ENCODE assay signal across 22 cellular contexts in genomic region chr4:186536285-186536684, GRCh38. TPM values are rescaled to one million over a fixed set of nuclear protein-coding genes. Genes with fewer than 3 reads are reported as not detected.
DNase-seq lines count a peak whose midpoint lies in the region; FAIRE-seq and TF ChIP-seq lines count a peak whose summit lies in the region.
"Had no signal": no experiment of that assay in that cellular context is flagged by ENCODE, and none has a peak within 500 bp of the region (broad histone marks: within the 10 kb centered on the region; RNA-seq: fewer than 3 reads in every experiment).

No MANE protein-coding gene starts in this region.

- H4K8ac ChIP-seq in H1 (ENCODE audit: extremely low read depth, insufficient read depth, low read length) = no peak overlapping the region

- H3K36me3 ChIP-seq in H7 (replicated peaks; ENCODE audit: control insufficient read depth, insufficient read depth, low read length) = no peaks in the 10 kb centered on the region
- H3K36me3 ChIP-seq in H1 (ENCODE audit: control insufficient read depth in 2 of 4, insufficient read depth in 4 of 4, low read length in 3 of 4) = no peaks in the 10 kb centered on the region
- H3K36me3 ChIP-seq in neural progenitor cell = no peaks in the 10 kb centered on the region
- H3K36me3 ChIP-seq in right atrium auricular region = no peaks in the 10 kb centered on the region
- H3K36me3 ChIP-seq: SJCRH30 had no signal

- H3K36me3 Mint-ChIP-seq in neural progenitor cell = no peaks in the 10 kb centered on the region

- H3F3A ChIP-seq in neural progenitor cell (ENCODE audit: low read depth) = no peaks in the 10 kb centered on the region

- H3K4me3 ChIP-seq in H7 (ENCODE audit: insufficient read depth, low read depth, low read length) (no peak overlapping the region), NB4 (ENCODE audit: low read depth, low read length) (no peak overlapping the region), H1 (ENCODE audit: extremely low read depth in 1 of 4, insufficient read depth in 2 of 4, low read depth in 3 of 4, low read length in 4 of 4) (no peak overlapping the region), neural progenitor cell (no peak overlapping the region), right atrium auricular region (no peak overlapping the region)
- H3K4me3 ChIP-seq: SJCRH30 had no signal

- H2BK12ac ChIP-seq in H1 (ENCODE audit: low read depth, low read length) = no peak overlapping the region

- H3K4me3 Mint-ChIP-seq in neural progenitor cell = no peak overlapping the region
- H3K4me3 Mint-ChIP-seq: T-helper 1 cell treated with Interleukin-12 subunit alpha and Interleukin-12 subunit beta and Interleukin-4 antibody, amounts not matched to agents 30 μg/mL and 1 μg/mL, for 36 hours had no signal

- no peak for TF ChIP-seq CTCF in NB4 (IDR thresholded peaks at IDR 0.05; ENCODE audit: low read depth, low read length)
- peak; percentile 65 to 92 (median 74) for TF ChIP-seq CTCF in H1 (IDR thresholded peaks at IDR 0.05; ENCODE audit: control extremely low read depth in 1 of 3, insufficient read depth in 1 of 3, low read depth in 1 of 3, low read length in 3 of 3)
- TF ChIP-seq CTCF in neural progenitor cell (IDR thresholded peaks at IDR 0.05) = peak; percentile 30
- no peak for TF ChIP-seq CTCF in right atrium auricular region (IDR thresholded peaks at IDR 0.05)

- no peak overlapping the region for H3K14ac ChIP-seq in H1 (ENCODE audit: insufficient read length)

- H4K5ac ChIP-seq in H1 (ENCODE audit: insufficient read length, low read depth, low read length) = no peak overlapping the region

- H4K20me1 ChIP-seq in H1 (replicated peaks in 1 of 2; ENCODE audit: control insufficient read depth in 1 of 2, insufficient read depth in 2 of 2, low read length in 2 of 2) (no peaks in the 10 kb centered on the region), neural progenitor cell (ENCODE audit: low read depth) (no peaks in the 10 kb centered on the region)

- H3K9ac ChIP-seq in H1 (replicated peaks in 1 of 4; ENCODE audit: extremely low read depth in 1 of 4, low read depth in 3 of 4, low read length in 3 of 4) (no peak overlapping the region), neural progenitor cell (no peak overlapping the region)
- H3K9ac ChIP-seq: KMS-11 had no signal

- WGBS in H1 (ENCODE audit: extremely low coverage in 1 of 2, insufficient coverage in 1 of 2, insufficient read length in 1 of 2, insufficient replicate concordance in 2 of 2, low coverage in 1 of 2, low lambda C conversion rate in 2 of 2, missing lambda C conversion rate in 1 of 2), 2 experiments = 72% methylated on average over 10 of the region's 10 CpGs; no CpG with 5 or more reads in 1 of the 2 experiments

- no peak overlapping the region for H2AFZ ChIP-seq in H1 (ENCODE audit: low read length)
- H2AFZ ChIP-seq in neural progenitor cell (replicated peaks) = no peak overlapping the region

- H2BK20ac ChIP-seq in H1 (ENCODE audit: low read length) = no peak overlapping the region

- H3K79me1 ChIP-seq in H1 (ENCODE audit: low read depth, low read length) = no peaks in the 10 kb centered on the region

- TF ChIP-seq POLR2A in NB4 (IDR thresholded peaks at IDR 0.05; ENCODE audit: extremely low read depth, insufficient read length) = no peak
- TF ChIP-seq POLR2A in H1 (IDR thresholded peaks at IDR 0.05; ENCODE audit: control extremely low read depth in 1 of 2, low read depth in 2 of 2, low read length in 2 of 2) = no peak

- H3K4me1 ChIP-seq in H1 (replicated peaks in 1 of 4; ENCODE audit: control insufficient read depth in 3 of 4, insufficient read depth in 4 of 4, low read length in 3 of 4) (no peaks in the 10 kb centered on the region), neural progenitor cell (no peaks in the 10 kb centered on the region), right atrium auricular region (no peaks in the 10 kb centered on the region)
- H3K4me1 ChIP-seq: SJCRH30 had no signal

- H3K56ac ChIP-seq in H1 (replicated peaks; ENCODE audit: insufficient read length, low read depth, low read length) = no peak overlapping the region

- no peak overlapping the region for H3K27ac Mint-ChIP-seq in neural progenitor cell
- H3K27ac Mint-ChIP-seq: T-helper 1 cell treated with Interleukin-12 subunit alpha and Interleukin-12 subunit beta and Interleukin-4 antibody, amounts not matched to agents 30 μg/mL and 1 μg/mL, for 36 hours had no signal

- no peak overlapping the region for H2BK120ac ChIP-seq in H1 (replicated peaks; ENCODE audit: low read depth, low read length)

- H3K23me2 ChIP-seq in H1 (ENCODE audit: low read depth, low read length) = no peaks in the 10 kb centered on the region

- H2BK5ac ChIP-seq in H1 (ENCODE audit: low read depth, low read length) = no peak overlapping the region

- peak; percentile 42 to 61; a peak in 3 of 4 replicates for TF ChIP-seq RAD21 in H1 (IDR thresholded peaks at IDR 0.05 in 1 of 2, conservative IDR thresholded peaks at IDR 0.05 in 1 of 2; ENCODE audit: low read depth in 2 of 2, low read length in 2 of 2)

- CTCF ChIA-PET in H1 (lab: Charles Lee; ENCODE audit: partially characterized antibody) = interaction anchor here (0.9 to 3.9 kb wide), 13 partner anchors 9 to 240 kb away, joined by 3 to 10 read pairs (median 3); no protein-coding TSS in a partner anchor

- DNase-seq in H7 = peak; percentile 71
- DNase-seq in NB4 (ENCODE audit: low read depth) = peak; percentile 10
- DNase-seq in H1 (ENCODE audit: low read depth in 1 of 2, low spot score in 2 of 2) = no peak
- peak; percentile 18 for DNase-seq in neural progenitor cell (ENCODE audit: low spot score)
- no peak for DNase-seq in HUDEP-2 (lab: John Stamatoyannopoulos, UW; ENCODE audit: unreplicated experiment in 76 of 76)
- no peak for DNase-seq in right atrium auricular region (ENCODE audit: low spot score)
- DNase-seq in NCI-H2081 treated with DMSO at 0.1 percent for 48 hours (lab: John Stamatoyannopoulos, UW) = no peak
- DNase-seq: ACHN; COR-L47; DMS 273 treated with DMSO at 0.1 percent for 48 hours; DND-41; NCI-H1436; NCI-H1930; NCI-H2171 treated with DMSO at 0.1 percent for 48 hours; NCI-H446; NCI-H526 treated with DMSO at 0.1 percent for 48 hours; NK-92 treated with Interleukin-12 subunit alpha and Interleukin-12 subunit beta, amount 100 ng/mL, for 24 hours; SJCRH30 had no signal

- no peak for TF ChIP-seq EP300 in H1 (IDR thresholded peaks at IDR 0.05; ENCODE audit: borderline replicate concordance in 1 of 2, low read depth in 2 of 2, low read length in 2 of 2)

- H2AK5ac ChIP-seq in H1 (ENCODE audit: low read depth, low read length) = no peak overlapping the region

- POLR2A ChIA-PET in H1 (lab: Charles Lee; ENCODE audit: partially characterized antibody) = no interaction called here

- no peaks in the 10 kb centered on the region for H3K79me2 ChIP-seq in H1 (ENCODE audit: control insufficient read depth in 1 of 2, insufficient read depth in 2 of 2, low read length in 2 of 2)
- H3K79me2 ChIP-seq in neural progenitor cell (ENCODE audit: low read depth) = no peaks in the 10 kb centered on the region

- H3K27me3 Mint-ChIP-seq in neural progenitor cell (ENCODE audit: insufficient read depth, low read depth) = peaks cover 5% of the 10 kb centered on the region

- H3K9me3 Mint-ChIP-seq in neural progenitor cell = no peaks in the 10 kb centered on the region

- H3K27me3 ChIP-seq in H7 (ENCODE audit: control insufficient read depth, insufficient read depth, low read length) (no peaks in the 10 kb centered on the region), H1 (replicated peaks in 1 of 4; ENCODE audit: control insufficient read depth in 3 of 4, extremely low read depth in 1 of 4, insufficient read depth in 3 of 4, low read length in 3 of 4) (no peaks in the 10 kb centered on the region), neural progenitor cell (no peaks in the 10 kb centered on the region), right atrium auricular region (no peaks in the 10 kb centered on the region)
- H3K27me3 ChIP-seq: SJCRH30 had no signal

- no peaks in the 10 kb centered on the region for H3K4me1 Mint-ChIP-seq in neural progenitor cell

- no peak overlapping the region for H3K23ac ChIP-seq in H1 (ENCODE audit: insufficient read length)

- no peak overlapping the region for H3K4ac ChIP-seq in H1 (replicated peaks; ENCODE audit: insufficient read length, low read depth, low read length)

- no peak overlapping the region for H3K4me2 ChIP-seq in H1 (ENCODE audit: insufficient read depth in 1 of 2, low read depth in 2 of 2, low read length in 2 of 2)
- H3K4me2 ChIP-seq in neural progenitor cell = no peak overlapping the region
- H3K4me2 ChIP-seq: KMS-11 had no signal

- H3K27ac ChIP-seq in H1 (ENCODE audit: low read depth, low read length) (no peak overlapping the region), neural progenitor cell (no peak overlapping the region), right atrium auricular region (no peak overlapping the region)
- H3K27ac ChIP-seq: KMS-11, SJCRH30 had no signal

- no peak for FAIRE-seq in H1 (lab: Jason Lieb, UNC)
- FAIRE-seq: G401.6, RCC 7860 had no signal

- H3K9me3 ChIP-seq in H1 (ENCODE audit: insufficient read depth in 2 of 2, low read depth in 1 of 2, low read length in 1 of 2) (no peaks in the 10 kb centered on the region; a peak in 1 of 4 replicates), neural progenitor cell (ENCODE audit: low read depth) (no peaks in the 10 kb centered on the region), right atrium auricular region (no peaks in the 10 kb centered on the region)
- H3K9me3 ChIP-seq: SJCRH30 had no signal

- H4K91ac ChIP-seq in H1 (replicated peaks; ENCODE audit: insufficient read length, low read length) = no peak overlapping the region

- no peak overlapping the region for H2BK15ac ChIP-seq in H1 (ENCODE audit: low read length)

- no peak overlapping the region for H3K18ac ChIP-seq in H1 (ENCODE audit: extremely low read depth, low read length)

TF ChIP-seq in H1, 55 proteins besides CTCF, POLR2A, EP300 and RAD21:
- TF ChIP-seq MAFK (IDR thresholded peaks at IDR 0.05; ENCODE audit: low read depth, low read length) (no peak), SIX5 (IDR thresholded peaks at IDR 0.05; ENCODE audit: low read depth, low read length) (no peak)

RNA-seq across cellular contexts. Expression of gene MTNR1A, which starts 19.1 kb away (rescaled TPM):
- 0.33 and 0.76 TPM in 2 replicates for total RNA-seq in H7 (2014; rRNA removed; shearing (Covaris generic))
- total RNA-seq in H1 (2021; fragmentation: NEBNext Ultra II Directional; extraction: Animal tissue kit (Norgen Biotek cat#: 25700)) = 0.45 and 0.50 TPM in 2 replicates
- polyA plus RNA-seq in H1 (2011; rRNA removed) = 1.0 and 1.7 TPM in 2 replicates
- 1.1 TPM for polyA plus RNA-seq in H1 (2011; cell fraction: cytosol; rRNA removed)
- 2.4 TPM for polyA plus RNA-seq in H1 (2011; cell fraction: nucleus; rRNA removed)
- polyA plus RNA-seq in H1 (2012, experiment 1 of 2) = 0.46 to 0.94 TPM (median 0.46 TPM) in 3 of 4 replicates, not detected in the other
- not detected for polyA plus RNA-seq in H1 (2012, experiment 2 of 2)
- polyA plus RNA-seq in H1 (2013, experiment 1 of 2) = 0.73 TPM
- polyA plus RNA-seq in H1 (2013, experiment 2 of 2) = 0.64 TPM
- 4.6 and 5.9 TPM in 2 replicates for polyA minus RNA-seq in H1 (2011; rRNA and poly(A)+ RNA removed)
- 2.1 TPM for polyA minus RNA-seq in H1 (2011; cell fraction: cytosol; rRNA and poly(A)+ RNA removed)
- polyA minus RNA-seq in H1 (2011; cell fraction: nucleus; rRNA and poly(A)+ RNA removed) = 4.1 TPM
- 0.43 and 1.6 TPM in 2 replicates for total RNA-seq in neural progenitor cell (ENCODE audit: low replicate concordance)
- total RNA-seq in right atrium auricular region = not detected
- total RNA-seq: SJCRH30 had no signal

Comparison
In these comparisons a context has a peak if more than half of its experiments do, and no peak if none do; other contexts are left out.
1. DNase-seq: peak in H7 (single experiment), NB4 (single experiment) and neural progenitor cell (single experiment); none in H1 (0 of 2), HUDEP-2 (0 of 76), right atrium auricular region (single experiment) and NCI-H2081 treated with DMSO at 0.1 percent for 48 hours (single experiment).
2. CTCF ChIP-seq: peak in H1 (3 of 3) and neural progenitor cell (single experiment); none in NB4 (single experiment) and right atrium auricular region (0 of 2).